ENCODE assay signal across 8 cellular contexts in genomic region chr1:93844262-93845045, GRCh38. TPM values are rescaled to one million over a fixed set of nuclear protein-coding genes. Genes with fewer than 3 reads are reported as not detected.
DNase-seq lines count a peak whose midpoint lies in the region; ATAC-seq and TF ChIP-seq lines count a peak whose summit lies in the region.

No MANE protein-coding gene starts in this region.

- H4K20me1 ChIP-seq in mammary epithelial cell (ENCODE audit: insufficient read depth, low read length) = no peaks in the 10 kb centered on the region

- H3K36me3 ChIP-seq in mammary epithelial cell (ENCODE audit: insufficient read depth, low read length) (no peaks in the 10 kb centered on the region), left lung (no peaks in the 10 kb centered on the region), thyroid gland (no peaks in the 10 kb centered on the region)

- no peak overlapping the region for H2AFZ ChIP-seq in mammary epithelial cell (ENCODE audit: low read depth, low read length)

- H3K79me2 ChIP-seq in mammary epithelial cell (ENCODE audit: insufficient read depth, low read length) = peaks cover 3% of the 10 kb centered on the region

- DNase-seq in AG08395 (ENCODE audit: low spot score) = peak; percentile 78
- DNase-seq in GM03348 (ENCODE audit: low spot score) = peak; percentile 78
- DNase-seq in NCI-H128 (lab: John Stamatoyannopoulos, UW; ENCODE audit: unreplicated experiment) = peak; percentile 10
- peak; percentile 40 for DNase-seq in SKM-1 (lab: John Stamatoyannopoulos, UW; ENCODE audit: unreplicated experiment)
- peak; percentile 66 for DNase-seq in mammary epithelial cell
- DNase-seq in left lung = peak in 1 of 2 donors; percentile 34
- peak; percentile 22 to 34 for DNase-seq in thyroid gland

- H3K27ac ChIP-seq in mammary epithelial cell (ENCODE audit: insufficient read depth, low read depth, low read length) (peak overlapping the region; percentile 25), left lung (peak overlapping the region; percentile 95), thyroid gland (no peak overlapping the region)

- no peak overlapping the region for H3K9ac ChIP-seq in mammary epithelial cell (ENCODE audit: insufficient read depth, low read length)

- no peaks in the 10 kb centered on the region for H3K9me3 ChIP-seq in mammary epithelial cell (replicated peaks; ENCODE audit: insufficient read depth, low read length)
- H3K9me3 ChIP-seq in left lung = no peaks in the 10 kb centered on the region
- H3K9me3 ChIP-seq in thyroid gland = no peaks in the 10 kb centered on the region

- peak; percentile 23 for ATAC-seq in left lung
- ATAC-seq in GM21367 (IDR thresholded peaks at IDR 0.05; ENCODE audit: unreplicated experiment) = no peak

- CTCF ChIA-PET in mammary epithelial cell (lab: Charles Lee; ENCODE audit: low non-redundant PET) = interaction anchor here (0.6 to 1.4 kb wide), 10 partner anchors 17 to 499 kb away, joined by 3 to 12 read pairs (median 6); partner anchors contain the start of gene FNBP1L

- TSS peak; percentile 19 for BruUV-seq in mammary epithelial cell (replicated peaks; lab: Mats Ljungman, UMichigan)

- in situ Hi-C loops in mammary epithelial cell (cut with MboI; ENCODE audit: low sequenced_read_pairs in 2 of 2) = loop anchor here in 1 of 2 donors (10.0 kb wide), 1 partner anchor 400 kb away; the partner anchor contains the start of gene FNBP1L

- H3K4me3 ChIP-seq in mammary epithelial cell (replicated peaks in 1 of 3; ENCODE audit: insufficient read depth in 1 of 3, low read depth in 2 of 3, low read length in 3 of 3) = no peak overlapping the region
- H3K4me3 ChIP-seq in left lung = no peak overlapping the region
- H3K4me3 ChIP-seq in thyroid gland (replicated peaks in 1 of 3) = no peak overlapping the region

- no peaks in the 10 kb centered on the region for H3K27me3 ChIP-seq in mammary epithelial cell (ENCODE audit: insufficient read depth, low read length)
- no peaks in the 10 kb centered on the region for H3K27me3 ChIP-seq in left lung
- H3K27me3 ChIP-seq in thyroid gland = no peaks in the 10 kb centered on the region

- TF ChIP-seq POLR2A in thyroid gland (IDR thresholded peaks at IDR 0.05) = no peak

- TF ChIP-seq CTCF in mammary epithelial cell (conservative IDR thresholded peaks at IDR 0.05 in 1 of 2, IDR thresholded peaks at IDR 0.05 in 1 of 2; ENCODE audit: extremely low read depth in 1 of 2, insufficient read depth in 1 of 2, low read depth in 1 of 2, low read length in 2 of 2) (peak; percentile 89 to 99), left lung (IDR thresholded peaks at IDR 0.05) (peak; percentile 52 to 69), thyroid gland (IDR thresholded peaks at IDR 0.05) (peak; percentile 30 to 78 (median 70))

- dilution Hi-C loops in mammary epithelial cell (cut with HindIII; ENCODE audit: low sequenced_read_pairs) = no loop called here

- 25% methylated on average over 7 of the region's 8 CpGs for WGBS in mammary epithelial cell (ENCODE audit: low coverage, missing lambda C conversion rate)
- WGBS in thyroid gland, 2 donors = 53 to 58% methylated on average over 8 of the region's 8 CpGs

- H3K4me1 ChIP-seq in mammary epithelial cell (ENCODE audit: insufficient read depth, low read length) (peaks cover 49% of the 10 kb centered on the region), left lung (peaks cover 11 to 44% of the 10 kb centered on the region in 2 donors), thyroid gland (peaks cover 6 to 9% of the 10 kb centered on the region in 2 donors)

- no peak overlapping the region for H3K4me2 ChIP-seq in mammary epithelial cell (ENCODE audit: insufficient read depth, low read depth, low read length)

- intact Hi-C loops in mammary epithelial cell (cut with micrococcal nuclease) = loop anchor here (1.0 to 5.0 kb wide), 7 partner anchors 30 to 540 kb away; no protein-coding TSS in a partner anchor
- intact Hi-C loops in left lung (cut with DNase I) = loop anchor here in 1 of 2 donors (10.0 kb wide), 1 partner anchor 410 kb away; no protein-coding TSS in a partner anchor
- intact Hi-C loops in thyroid gland (cut with DNase I) = loop anchor here (10.0 kb wide), 3 partner anchors 220 to 540 kb away; partner anchors contain the start of gene FNBP1L

RNA-seq across cellular contexts. Expression of gene DNTTIP2, which starts 34.6 kb away (rescaled TPM):
- total RNA-seq in mammary epithelial cell = 10 to 100 TPM; 40.5 to 74.9 TPM
- polyA plus RNA-seq in mammary epithelial cell = 22.1 TPM
- polyA minus RNA-seq in mammary epithelial cell = 12.2 TPM
- total RNA-seq in left lung = 10 to 100 TPM; 35.0 to 45.3 TPM
- total RNA-seq in thyroid gland = 10 to 100 TPM; 21.9 to 32.0 (median 27.2) TPM

Comparison
In these comparisons a context has a peak if more than half of its experiments do, and no peak if none do; other contexts are left out.
1. H3K27ac ChIP-seq: peak in mammary epithelial cell (single experiment) and left lung (2 of 2); none in thyroid gland (0 of 3).
2. Peak in every context shown above with its lines, with median percentiles within 50 percentile points of each other: CTCF ChIP-seq.